Comparison of ENCODE assay signal across 32 cellular contexts in genomic region chr5:180207593-180207992, GRCh38. TPM values are rescaled to one million over a fixed set of nuclear protein-coding genes. Genes with fewer than 3 reads are reported as not detected.
DNase-seq lines count a peak whose midpoint lies in the region; ATAC-seq and TF ChIP-seq lines count a peak whose summit lies in the region.
"Had no signal": no experiment of that assay in that cellular context is flagged by ENCODE, and none has a peak within 500 bp of the region (broad histone marks: within the 10 kb centered on the region; RNA-seq: fewer than 3 reads in every experiment).

No MANE protein-coding gene starts in this region.

- peaks cover 16 to 61% (median 40%) of the 10 kb centered on the region in 5 donors for H3K27me3 Mint-ChIP-seq in naive thymus-derived CD8-positive, alpha-beta T cell

- 38 to 66% (median 46%) methylated on average over 21 to 25 of the region's 25 CpGs for WGBS in spleen, 5 donors

- peaks cover 0 to 68% (median 38%) of the 10 kb centered on the region in 7 donors for H3K27me3 ChIP-seq in spleen (replicated peaks in 1 of 7)
- H3K27me3 ChIP-seq in foreskin keratinocyte = peaks cover 33% of the 10 kb centered on the region

- H3K27ac Mint-ChIP-seq in naive thymus-derived CD8-positive, alpha-beta T cell = no peak overlapping the region
- H3K27ac Mint-ChIP-seq: activated CD8-positive, alpha-beta memory T cell treated with anti-CD3 and anti-CD28 coated beads, Interleukin-2, amount 10 ng/mL, durations not matched to agents 7 days and 5 days; activated T-cell treated with anti-CD3 and anti-CD28 coated beads, Interleukin-2, amount 50 U/mL, for 72 hours; immature natural killer cell; natural killer cell had no signal

- H3K4me1 Mint-ChIP-seq in naive thymus-derived CD8-positive, alpha-beta T cell = peaks cover 5 to 10% (median 8%) of the 10 kb centered on the region in 4 donors

- H3K27ac ChIP-seq in spleen (no peak overlapping the region), foreskin keratinocyte (no peak overlapping the region)
- H3K27ac ChIP-seq: BLaER1 treated with 17β-estradiol and CSF1 and Interleukin-3, amounts not matched to agents 10 nM and 100 nM; GM23248; left lung; skin epidermis; WERI-Rb-1 had no signal

- TF ChIP-seq POLR2A in spleen (IDR thresholded peaks at IDR 0.05) = no peak

- H3K9me3 ChIP-seq in ES-I3 (ENCODE audit: control insufficient read depth, insufficient read depth, low read length) = no peaks in the 10 kb centered on the region
- H3K9me3 ChIP-seq in spleen = no peaks in the 10 kb centered on the region
- H3K9me3 ChIP-seq: Caco-2, left lung had no signal

- H3K4me1 ChIP-seq in ES-I3 (ENCODE audit: insufficient read depth, low read length) (no peaks in the 10 kb centered on the region), spleen (peaks cover 3 to 13% (median 7%) of the 10 kb centered on the region in 6 donors), foreskin keratinocyte (no peaks in the 10 kb centered on the region)

- H3K36me3 ChIP-seq in ES-I3 (ENCODE audit: insufficient read depth, low read length) = no peaks in the 10 kb centered on the region
- no peaks in the 10 kb centered on the region for H3K36me3 ChIP-seq in spleen
- H3K36me3 ChIP-seq: BLaER1 treated with 17β-estradiol and CSF1 and Interleukin-3, amounts not matched to agents 10 nM and 100 nM; left lung; WERI-Rb-1 had no signal

- peaks cover 0 to 3% (median 0%) of the 10 kb centered on the region in 9 donors for H3K9me3 Mint-ChIP-seq in naive thymus-derived CD8-positive, alpha-beta T cell
- H3K9me3 Mint-ChIP-seq: activated T-cell treated with anti-CD3 and anti-CD28 coated beads, Interleukin-2, amount 50 U/mL, for 72 hours; central memory CD8-positive, alpha-beta T cell; natural killer cell had no signal

- H3K36me3 Mint-ChIP-seq in naive thymus-derived CD8-positive, alpha-beta T cell = no peaks in the 10 kb centered on the region
- H3K36me3 Mint-ChIP-seq: activated CD8-positive, alpha-beta memory T cell treated with anti-CD3 and anti-CD28 coated beads, Interleukin-2, amount 10 ng/mL, durations not matched to agents 7 days and 5 days; immature natural killer cell; natural killer cell had no signal

- TF ChIP-seq CTCF in spleen (IDR thresholded peaks at IDR 0.05 in 8 of 11, conservative IDR thresholded peaks at IDR 0.05 in 3 of 11) (no peak), foreskin keratinocyte (conservative IDR thresholded peaks at IDR 0.05) (no peak)

- peak; percentile 38 for DNase-seq in cerebellar cortex (ENCODE audit: low spot score)
- DNase-seq in naive thymus-derived CD8-positive, alpha-beta T cell = no peak
- peak; percentile 48 for DNase-seq in spleen
- no peak for DNase-seq in HPDE6-E6E7 (ENCODE audit: extremely low spot score)
- DNase-seq in foreskin keratinocyte = no peak
- no peak for DNase-seq in NCI-H2029 (lab: John Stamatoyannopoulos, UW)
- DNase-seq in NCI-H1694 (lab: John Stamatoyannopoulos, UW) = no peak
- DNase-seq: ACHN; activated CD4-positive, alpha-beta T cell treated with anti-CD3 and anti-CD28 coated beads, Interleukin-2, amount 50 U/mL, for 1 hour; activated CD8-positive, alpha-beta memory T cell treated with anti-CD3 and anti-CD28 coated beads, Interleukin-2, amount 10 ng/mL, durations not matched to agents 7 days and 5 days; activated naive CD4-positive, alpha-beta T cell treated with anti-CD3 and anti-CD28 coated beads, Interleukin-2, amount 50 U/mL, for 16 hours; Caco-2; DMS79; erythroblast; foreskin fibroblast; GM23248; immature natural killer cell; Karpas-422; left lung; natural killer cell; NCI-H187; NCI-H748 treated with DMSO at 0.1 percent for 48 hours; stimulated activated CD4-positive, alpha-beta T cell treated with anti-CD3 and anti-CD28 coated beads, Interleukin-2, amount 100 ng/mL, for 24 hours; WERI-Rb-1 had no signal

- peak overlapping the region; percentile 39; the same call in 1 of the 2 replicates for H3K9ac ChIP-seq in ES-I3 (ENCODE audit: low read depth, low read length)
- H3K9ac ChIP-seq: GM23248 had no signal

- H3K4me3 ChIP-seq in spleen = no peak overlapping the region
- H3K4me3 ChIP-seq: left lung had no signal

- intact Hi-C loops in spleen (cut with DNase I; ENCODE audit: low total_unique reads) = loop anchor here (5.0 kb wide), 1 partner anchor 80 kb away; no protein-coding TSS in a partner anchor

- peak overlapping the region in 7 of 10 donors; percentile 31 to 74 (median 50) for H3K4me3 Mint-ChIP-seq in naive thymus-derived CD8-positive, alpha-beta T cell
- H3K4me3 Mint-ChIP-seq: activated CD8-positive, alpha-beta memory T cell treated with anti-CD3 and anti-CD28 coated beads, Interleukin-2, amount 10 ng/mL, durations not matched to agents 7 days and 5 days had no signal

- POLR2A ChIA-PET in naive thymus-derived CD8-positive, alpha-beta T cell (lab: Charles Lee) = no interaction called here

- no peak for ATAC-seq in naive thymus-derived CD8-positive, alpha-beta T cell
- ATAC-seq in foreskin keratinocyte = no peak
- ATAC-seq: activated CD8-positive, alpha-beta memory T cell treated with anti-CD3 and anti-CD28 coated beads, Interleukin-2, amount 10 ng/mL, durations not matched to agents 7 days and 5 days; activated T-cell treated with anti-CD3 and anti-CD28 coated beads, Interleukin-2, amount 50 U/mL, for 72 hours; left lung; natural killer cell; SK-N-SH treated with all-trans-retinoic acid at 6 μM for 48 hours had no signal

RNA-seq across cellular contexts. Expression of gene RASGEF1C, which starts 1.4 kb away (rescaled TPM):
- not detected for total RNA-seq in naive thymus-derived CD8-positive, alpha-beta T cell
- not detected for polyA plus RNA-seq in naive thymus-derived CD8-positive, alpha-beta T cell
- total RNA-seq in spleen (1 to 10 TPM in 1 of 7 donors, under 1 TPM in 1, not detected in 5; 0.17 to 1.1 TPM), foreskin keratinocyte (not detected in 2 replicates)
- polyA plus RNA-seq in spleen (under 1 TPM in 2 of 3 donors, not detected in 1; 0.06 to 0.26 TPM), foreskin keratinocyte (not detected in 2 replicates)
- total RNA-seq: activated CD8-positive, alpha-beta memory T cell treated with anti-CD3 and anti-CD28 coated beads, Interleukin-2, amount 10 ng/mL, durations not matched to agents 7 days and 5 days; activated T-cell treated with anti-CD3 and anti-CD28 coated beads, Interleukin-2, amount 50 U/mL, for 72 hours; Caco-2; GM23248; left lung; natural killer cell; pulmonary artery endothelial cell; T-helper 2 cell treated with Interferon-gamma antibody and Interleukin-4, amounts not matched to agents 100 ng/mL and 5 ng/mL, for 36 hours had no signal
- polyA plus RNA-seq: GM23248, immature natural killer cell had no signal

Comparison
In these comparisons a context has a peak if more than half of its experiments do, and no peak if none do; other contexts are left out.
1. DNase-seq: peak in cerebellar cortex (single experiment) and spleen (single experiment); none in naive thymus-derived CD8-positive, alpha-beta T cell (0 of 10), HPDE6-E6E7 (single experiment), foreskin keratinocyte (0 of 2), NCI-H2029 (single experiment) and NCI-H1694 (single experiment).